Comparison of ENCODE assay signal across 1 cellular context in the genomic region with DNA sequence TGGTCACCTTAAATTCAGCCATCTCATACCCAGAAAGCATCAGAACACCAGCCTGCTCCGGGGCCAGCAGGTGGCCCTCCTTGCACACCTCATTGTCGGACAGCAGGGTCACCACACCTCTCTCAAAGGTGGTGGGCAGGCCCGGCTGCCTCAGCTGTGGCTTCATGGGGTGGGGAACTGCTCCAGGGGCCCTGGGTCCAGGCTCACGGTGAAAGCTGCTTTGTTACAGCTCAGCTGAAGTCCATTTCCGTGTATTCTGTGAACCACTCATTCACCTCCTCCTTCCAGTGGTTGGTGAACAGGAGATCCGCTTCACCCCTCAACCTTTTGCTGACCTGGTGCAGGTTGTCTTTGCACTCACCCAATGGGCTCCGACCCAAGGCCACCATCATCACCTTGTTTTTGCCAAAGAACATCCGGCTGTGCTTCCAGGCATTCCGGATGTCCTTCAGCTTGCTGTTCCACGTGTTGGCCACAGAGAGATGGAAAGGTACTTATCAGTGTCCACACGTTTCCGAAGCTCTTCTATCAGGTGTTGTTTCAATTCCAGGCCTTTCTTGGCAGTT.
TF ChIP-seq lines count a peak whose summit lies in the region.

No MANE protein-coding gene starts in this region.

TF ChIP-seq in HepG2, 621 proteins besides CTCF, POLR2A, EP300 and RAD21 (continued from another document and continues in another):
- TF ChIP-seq TFE3 (CRISPR knock-in tag; IDR thresholded peaks at IDR 0.05) (peak; percentile 75; the same call in 1 of the 2 replicates), NCOA5 (CRISPR knock-in tag; IDR thresholded peaks at IDR 0.05) (no peak), ZXDC (CRISPR knock-in tag; IDR thresholded peaks at IDR 0.05) (no peak), SP4 (CRISPR knock-in tag; IDR thresholded peaks at IDR 0.05) (peak; percentile 64), GABPB1 (CRISPR knock-in tag; IDR thresholded peaks at IDR 0.05) (peak; percentile 64), ZNF33B (CRISPR knock-in tag; IDR thresholded peaks at IDR 0.05) (no peak), ZNF160 (CRISPR knock-in tag; IDR thresholded peaks at IDR 0.05) (peak; percentile 67; the same call in 1 of the 2 replicates), HMG20A (CRISPR knock-in tag; IDR thresholded peaks at IDR 0.05; ENCODE audit: borderline replicate concordance) (no peak), KDM5A (IDR thresholded peaks at IDR 0.05; ENCODE audit: borderline replicate concordance, low read length) (no peak; the same call in 1 of the 2 replicates), ZNF296 (CRISPR knock-in tag; conservative IDR thresholded peaks at IDR 0.05) (no peak), SUZ12 (IDR thresholded peaks at IDR 0.05; ENCODE audit: low read depth, low read length) (no peak), ZNF510 (CRISPR knock-in tag; IDR thresholded peaks at IDR 0.05; ENCODE audit: low read depth) (peak; percentile 89), MNT (IDR thresholded peaks at IDR 0.05) (no peak; the same call in 1 of the 2 replicates), SOX13 (IDR thresholded peaks at IDR 0.05) (no peak), SOX13 (CRISPR knock-in tag; conservative IDR thresholded peaks at IDR 0.05 in 1 of 2, IDR thresholded peaks at IDR 0.05 in 1 of 2) (peak in 1 of 2 experiments; percentile 43; a peak in 1 of 4 replicates), ZNF770 (CRISPR knock-in tag; IDR thresholded peaks at IDR 0.05) (no peak), ESRRA (CRISPR knock-in tag; IDR thresholded peaks at IDR 0.05; ENCODE audit: low read depth) (peak; percentile 78; the same call in 1 of the 2 replicates), TP53 (CRISPR knock-in tag; conservative IDR thresholded peaks at IDR 0.05) (no peak), PHF20 (CRISPR knock-in tag; IDR thresholded peaks at IDR 0.05) (peak; percentile 14; the same call in 1 of the 2 replicates), CEBPG (CRISPR knock-in tag; IDR thresholded peaks at IDR 0.05) (peak; percentile 24; the same call in 1 of the 2 replicates), REXO4 (CRISPR knock-in tag; IDR thresholded peaks at IDR 0.05; ENCODE audit: borderline replicate concordance) (no peak), NR2F1 (CRISPR knock-in tag; IDR thresholded peaks at IDR 0.05) (no peak), ZFP90 (CRISPR knock-in tag; IDR thresholded peaks at IDR 0.05; ENCODE audit: borderline replicate concordance) (no peak; the same call in 1 of the 2 replicates), AHDC1 (CRISPR knock-in tag; IDR thresholded peaks at IDR 0.05; ENCODE audit: borderline replicate concordance) (no peak), ZNF570 (CRISPR knock-in tag; IDR thresholded peaks at IDR 0.05; ENCODE audit: borderline replicate concordance) (no peak), ZFX (CRISPR knock-in tag; IDR thresholded peaks at IDR 0.05; ENCODE audit: low read depth) (peak; percentile 81), CHCHD3 (CRISPR knock-in tag; IDR thresholded peaks at IDR 0.05) (0 out of 2 replicates have a peak, but pooled peaks have one; percentile 14), MEIS1 (CRISPR knock-in tag; IDR thresholded peaks at IDR 0.05; ENCODE audit: borderline replicate concordance) (no peak), FOXP1 (IDR thresholded peaks at IDR 0.05) (no peak), FOXP1 (CRISPR knock-in tag; IDR thresholded peaks at IDR 0.05) (no peak), ZNF652 (CRISPR knock-in tag; IDR thresholded peaks at IDR 0.05; ENCODE audit: borderline replicate concordance, low read depth) (peak; percentile 40; the same call in 1 of the 2 replicates), ZNF724P (CRISPR knock-in tag; IDR thresholded peaks at IDR 0.05; ENCODE audit: borderline replicate concordance) (no peak)
- TF ChIP-seq, protein P1, sequence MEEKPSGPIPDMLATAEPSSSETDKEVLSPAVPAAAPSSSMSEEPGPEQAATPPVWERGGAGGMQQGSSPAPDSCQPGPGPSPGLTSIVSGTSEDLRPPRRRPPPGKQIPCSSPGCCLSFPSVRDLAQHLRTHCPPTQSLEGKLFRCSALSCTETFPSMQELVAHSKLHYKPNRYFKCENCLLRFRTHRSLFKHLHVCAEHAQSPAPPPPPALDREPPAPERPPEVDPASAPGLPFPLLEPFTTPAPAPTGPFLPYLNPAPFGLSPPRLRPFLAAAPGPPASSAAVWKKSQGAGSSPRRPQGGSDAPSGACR (CRISPR knock-in tag; IDR thresholded peaks at IDR 0.05): no peak
- TF ChIP-seq, protein P2, sequence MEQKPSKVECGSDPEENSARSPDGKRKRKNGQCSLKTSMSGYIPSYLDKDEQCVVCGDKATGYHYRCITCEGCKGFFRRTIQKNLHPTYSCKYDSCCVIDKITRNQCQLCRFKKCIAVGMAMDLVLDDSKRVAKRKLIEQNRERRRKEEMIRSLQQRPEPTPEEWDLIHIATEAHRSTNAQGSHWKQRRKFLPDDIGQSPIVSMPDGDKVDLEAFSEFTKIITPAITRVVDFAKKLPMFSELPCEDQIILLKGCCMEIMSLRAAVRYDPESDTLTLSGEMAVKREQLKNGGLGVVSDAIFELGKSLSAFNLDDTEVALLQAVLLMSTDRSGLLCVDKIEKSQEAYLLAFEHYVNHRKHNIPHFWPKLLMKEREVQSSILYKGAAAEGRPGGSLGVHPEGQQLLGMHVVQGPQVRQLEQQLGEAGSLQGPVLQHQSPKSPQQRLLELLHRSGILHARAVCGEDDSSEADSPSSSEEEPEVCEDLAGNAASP (CRISPR knock-in tag; IDR thresholded peaks at IDR 0.05; ENCODE audit: borderline replicate concordance): peak; percentile 39; the same call in 1 of the 2 replicates
- TF ChIP-seq, protein P3, sequence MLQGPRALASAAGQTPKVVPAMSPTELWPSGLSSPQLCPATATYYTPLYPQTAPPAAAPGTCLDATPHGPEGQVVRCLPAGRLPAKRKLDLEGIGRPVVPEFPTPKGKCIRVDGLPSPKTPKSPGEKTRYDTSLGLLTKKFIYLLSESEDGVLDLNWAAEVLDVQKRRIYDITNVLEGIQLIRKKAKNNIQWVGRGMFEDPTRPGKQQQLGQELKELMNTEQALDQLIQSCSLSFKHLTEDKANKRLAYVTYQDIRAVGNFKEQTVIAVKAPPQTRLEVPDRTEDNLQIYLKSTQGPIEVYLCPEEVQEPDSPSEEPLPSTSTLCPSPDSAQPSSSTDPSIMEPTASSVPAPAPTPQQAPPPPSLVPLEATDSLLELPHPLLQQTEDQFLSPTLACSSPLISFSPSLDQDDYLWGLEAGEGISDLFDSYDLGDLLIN (CRISPR knock-in tag; IDR thresholded peaks at IDR 0.05; ENCODE audit: borderline replicate concordance): no peak
